24 cellular contexts compared by ENCODE assay signal in the genomic region with DNA sequence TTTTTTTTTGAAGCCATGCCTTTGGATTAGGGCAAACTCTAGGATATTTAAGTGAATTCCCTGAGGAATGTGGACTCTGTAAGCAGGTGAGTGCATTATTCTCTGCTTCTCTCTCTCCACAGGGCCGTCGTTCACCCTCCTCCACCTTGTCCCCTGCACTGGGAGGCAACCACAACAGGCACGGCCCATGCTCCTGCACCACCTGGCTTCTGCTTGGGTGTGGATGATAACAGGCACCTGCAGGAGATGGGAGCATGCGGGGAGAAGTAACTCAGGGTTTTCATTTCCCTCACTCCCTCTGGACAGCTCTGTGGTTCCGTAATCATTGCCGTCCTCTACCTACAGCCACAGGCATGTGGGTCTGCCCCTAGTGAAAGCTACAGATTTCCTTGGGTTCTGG. TPM values are rescaled to one million over a fixed set of nuclear protein-coding genes. Genes with fewer than 3 reads are reported as not detected.
DNase-seq lines count a peak whose midpoint lies in the region; ATAC-seq and TF ChIP-seq lines count a peak whose summit lies in the region.
"Had no signal": no experiment of that assay in that cellular context is flagged by ENCODE, and none has a peak within 500 bp of the region (broad histone marks: within the 10 kb centered on the region; RNA-seq: fewer than 3 reads in every experiment).

No MANE protein-coding gene starts in this region.

- TF ChIP-seq CTCF in GM23338 (conservative IDR thresholded peaks at IDR 0.05; ENCODE audit: low read depth in 2 of 2) (no peak), colonic mucosa (IDR thresholded peaks at IDR 0.05) (no peak), neutrophil (IDR thresholded peaks at IDR 0.05) (no peak), vagina (IDR thresholded peaks at IDR 0.05) (no peak), transverse colon (IDR thresholded peaks at IDR 0.05) (no peak)

- H3K36me3 ChIP-seq in GM23338 (ENCODE audit: insufficient read depth) = no peaks in the 10 kb centered on the region
- no peaks in the 10 kb centered on the region for H3K36me3 ChIP-seq in colonic mucosa
- no peaks in the 10 kb centered on the region for H3K36me3 ChIP-seq in neutrophil
- H3K36me3 ChIP-seq in vagina = no peaks in the 10 kb centered on the region
- H3K36me3 ChIP-seq in transverse colon = no peaks in the 10 kb centered on the region
- H3K36me3 ChIP-seq: BE2C, HAP-1 had no signal

- no peak overlapping the region for H3K4me3 ChIP-seq in GM23338
- H3K4me3 ChIP-seq in colonic mucosa = no peak overlapping the region
- peak overlapping the region in 1 of 2 experiments; percentile 39 for H3K4me3 ChIP-seq in neutrophil (ENCODE audit: low read depth in 1 of 2, low read length in 1 of 2)
- H3K4me3 ChIP-seq in vagina = no peak overlapping the region
- H3K4me3 ChIP-seq in transverse colon = no peak overlapping the region
- H3K4me3 ChIP-seq: GM12878, HAP-1 had no signal

- H3K4me3 Mint-ChIP-seq in GM23338 = no peak overlapping the region
- H3K4me3 Mint-ChIP-seq: CD4-positive, CD25-positive, alpha-beta regulatory T cell; CD8-positive, alpha-beta memory T cell had no signal

- no peak overlapping the region; the same call in 1 of the 2 replicates for H3K27ac Mint-ChIP-seq in GM23338
- H3K27ac Mint-ChIP-seq: CD8-positive, alpha-beta memory T cell had no signal

- H3K27me3 ChIP-seq in GM23338 (ENCODE audit: insufficient read depth) (no peaks in the 10 kb centered on the region), colonic mucosa (no peaks in the 10 kb centered on the region), neutrophil (no peaks in the 10 kb centered on the region), vagina (no peaks in the 10 kb centered on the region), transverse colon (no peaks in the 10 kb centered on the region)

- no peaks in the 10 kb centered on the region for H3K27me3 Mint-ChIP-seq in GM23338 (ENCODE audit: insufficient read depth, low read depth, poor library complexity)

- no peaks in the 10 kb centered on the region for H3K4me1 ChIP-seq in GM23338 (ENCODE audit: insufficient read depth)
- H3K4me1 ChIP-seq in colonic mucosa = no peaks in the 10 kb centered on the region
- peaks cover 24 to 35% of the 10 kb centered on the region in 2 experiments for H3K4me1 ChIP-seq in neutrophil (ENCODE audit: control insufficient read depth in 1 of 2, insufficient read depth in 1 of 2, low read depth in 1 of 2, low read length in 1 of 2)
- H3K4me1 ChIP-seq in vagina = no peaks in the 10 kb centered on the region
- peaks cover 0 to 2% (median 0%) of the 10 kb centered on the region in 4 donors for H3K4me1 ChIP-seq in transverse colon
- H3K4me1 ChIP-seq: BE2C, HAP-1 had no signal

- no peak overlapping the region for H3K4me2 ChIP-seq in GM23338

- H2AFZ ChIP-seq in GM23338 = no peak overlapping the region

- WGBS in transverse colon (ENCODE audit: low coverage in 1 of 2), 2 donors = 46 to 67% methylated on average over 3 to 6 of the region's 6 CpGs

- H3K27ac ChIP-seq in GM23338 (ENCODE audit: low read depth) (no peak overlapping the region), colonic mucosa (no peak overlapping the region), neutrophil (peak overlapping the region; percentile 82), vagina (no peak overlapping the region), transverse colon (no peak overlapping the region)
- H3K27ac ChIP-seq: HL-60 had no signal

- TF ChIP-seq POLR2A in vagina (IDR thresholded peaks at IDR 0.05) = no peak
- no peak for TF ChIP-seq POLR2A in transverse colon (IDR thresholded peaks at IDR 0.05)

- H3K9me3 Mint-ChIP-seq in GM23338 = no peaks in the 10 kb centered on the region
- H3K9me3 Mint-ChIP-seq: CD4-positive, CD25-positive, alpha-beta regulatory T cell; CD8-positive, alpha-beta memory T cell had no signal

- H3K4me1 Mint-ChIP-seq in GM23338 = peaks cover under 1% of the 10 kb centered on the region; the same call in 1 of the 3 replicates

- intact Hi-C loops in colonic mucosa (cut with DNase I) (no loop called here), vagina (cut with DNase I) (no loop called here), transverse colon (cut with DNase I; ENCODE audit: low total_unique reads) (no loop called here)

- in situ Hi-C loops in transverse colon (cut with MboI; ENCODE audit: low pct_ligation_motif_present in 1 of 4, low pct_unique_long_range_greater_than_20kb in 1 of 4, low sequenced_read_pairs in 3 of 4) = no loop called here

- TF ChIP-seq EP300 in transverse colon (IDR thresholded peaks at IDR 0.05; ENCODE audit: low read depth) = no peak

- no peaks in the 10 kb centered on the region for H4K20me1 ChIP-seq in GM23338 (replicated peaks; ENCODE audit: insufficient read depth)

- H3K79me2 ChIP-seq in GM23338 (replicated peaks; ENCODE audit: insufficient read depth) = no peaks in the 10 kb centered on the region

- H3K9me3 ChIP-seq in colonic mucosa (no peaks in the 10 kb centered on the region), neutrophil (no peaks in the 10 kb centered on the region), vagina (no peaks in the 10 kb centered on the region), transverse colon (no peaks in the 10 kb centered on the region)
- H3K9me3 ChIP-seq: BE2C, HAP-1 had no signal

- H3K36me3 Mint-ChIP-seq in GM23338 (ENCODE audit: low read depth) = no peaks in the 10 kb centered on the region
- H3K36me3 Mint-ChIP-seq: CD4-positive, CD25-positive, alpha-beta regulatory T cell had no signal

- peak; percentile 28; the same call in 1 of the 3 replicates for ATAC-seq in GM23338
- ATAC-seq: GM12878 had no signal

- H3F3A ChIP-seq in GM23338 (replicated peaks; ENCODE audit: low read depth) = no peaks in the 10 kb centered on the region

- DNase-seq in GM23338 (ENCODE audit: low spot score) (no peak), NCI-H146 (lab: John Stamatoyannopoulos, UW) (peak; percentile 70), colonic mucosa (peak; percentile 62), vagina (ENCODE audit: extremely low spot score in 2 of 2) (no peak), transverse colon (no peak), hepatic stellate cell (ENCODE audit: low spot score) (no peak)
- DNase-seq: ACHN; BE2C; C1 segment of cervical spinal cord; CD4-positive, CD25-positive, alpha-beta regulatory T cell; CD8-positive, alpha-beta memory T cell; COR-L47; DMS 273 treated with DMSO at 0.1 percent for 48 hours; DMS53; DND-41; EL; IMR-90 had no signal

- H3K9me2 ChIP-seq in GM23338 (ENCODE audit: insufficient read depth) = no peaks in the 10 kb centered on the region

- H3K9ac ChIP-seq in colonic mucosa (ENCODE audit: low read depth in 2 of 2, low read length in 2 of 2) = no peak overlapping the region

TF ChIP-seq in GM23338, 12 proteins besides CTCF, POLR2A, EP300 and RAD21 (continues in another document):
- no peak for TF ChIP-seq ZNF331 (CRISPR knock-in tag; IDR thresholded peaks at IDR 0.05; ENCODE audit: low read depth)
- TF ChIP-seq CREB1 (CRISPR knock-in tag; IDR thresholded peaks at IDR 0.05; ENCODE audit: low read depth) = no peak
- no peak for TF ChIP-seq STAT1 (IDR thresholded peaks at IDR 0.05; ENCODE audit: unreplicated experiment)
- TF ChIP-seq, protein P1, sequence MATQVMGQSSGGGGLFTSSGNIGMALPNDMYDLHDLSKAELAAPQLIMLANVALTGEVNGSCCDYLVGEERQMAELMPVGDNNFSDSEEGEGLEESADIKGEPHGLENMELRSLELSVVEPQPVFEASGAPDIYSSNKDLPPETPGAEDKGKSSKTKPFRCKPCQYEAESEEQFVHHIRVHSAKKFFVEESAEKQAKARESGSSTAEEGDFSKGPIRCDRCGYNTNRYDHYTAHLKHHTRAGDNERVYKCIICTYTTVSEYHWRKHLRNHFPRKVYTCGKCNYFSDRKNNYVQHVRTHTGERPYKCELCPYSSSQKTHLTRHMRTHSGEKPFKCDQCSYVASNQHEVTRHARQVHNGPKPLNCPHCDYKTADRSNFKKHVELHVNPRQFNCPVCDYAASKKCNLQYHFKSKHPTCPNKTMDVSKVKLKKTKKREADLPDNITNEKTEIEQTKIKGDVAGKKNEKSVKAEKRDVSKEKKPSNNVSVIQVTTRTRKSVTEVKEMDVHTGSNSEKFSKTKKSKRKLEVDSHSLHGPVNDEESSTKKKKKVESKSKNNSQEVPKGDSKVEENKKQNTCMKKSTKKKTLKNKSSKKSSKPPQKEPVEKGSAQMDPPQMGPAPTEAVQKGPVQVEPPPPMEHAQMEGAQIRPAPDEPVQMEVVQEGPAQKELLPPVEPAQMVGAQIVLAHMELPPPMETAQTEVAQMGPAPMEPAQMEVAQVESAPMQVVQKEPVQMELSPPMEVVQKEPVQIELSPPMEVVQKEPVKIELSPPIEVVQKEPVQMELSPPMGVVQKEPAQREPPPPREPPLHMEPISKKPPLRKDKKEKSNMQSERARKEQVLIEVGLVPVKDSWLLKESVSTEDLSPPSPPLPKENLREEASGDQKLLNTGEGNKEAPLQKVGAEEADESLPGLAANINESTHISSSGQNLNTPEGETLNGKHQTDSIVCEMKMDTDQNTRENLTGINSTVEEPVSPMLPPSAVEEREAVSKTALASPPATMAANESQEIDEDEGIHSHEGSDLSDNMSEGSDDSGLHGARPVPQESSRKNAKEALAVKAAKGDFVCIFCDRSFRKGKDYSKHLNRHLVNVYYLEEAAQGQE (IDR thresholded peaks at IDR 0.05; ENCODE audit: unreplicated experiment) = no peak
- no peak for TF ChIP-seq EZH2 (IDR thresholded peaks at IDR 0.05; ENCODE audit: low read depth, unreplicated experiment)

RNA-seq across cellular contexts. Expression of a gene that starts 43.4 kb away (rescaled TPM):
- 94.6 and 116 TPM in 2 replicates for total RNA-seq in GM23338 (2014; rRNA removed; shearing (Covaris generic))
- 73.1 and 76.9 TPM in 2 replicates for polyA plus RNA-seq in GM23338 (2016; fragmentation: Nextera tagmentation; extraction: Ambion mirVana)
- total RNA-seq in colonic mucosa = 1,000 to 10,000 TPM in 1 of 2 donors, 100 to 1,000 TPM in 1; 576 to 1,321 TPM
- 639 TPM for total RNA-seq in vagina
- 1,000 to 10,000 TPM in 3 of 4 donors, 100 to 1,000 TPM in 1; 200 to 1,614 (median 1,271) TPM for total RNA-seq in transverse colon

RNA-seq across cellular contexts. Expression of a gene that starts 58.0 kb away (rescaled TPM):
- 3,419 and 3,629 TPM in 2 replicates for total RNA-seq in GM23338 (2014; rRNA removed; shearing (Covaris generic))
- 1,839 and 1,914 TPM in 2 replicates for polyA plus RNA-seq in GM23338 (2016; fragmentation: Nextera tagmentation; extraction: Ambion mirVana)
- total RNA-seq in colonic mucosa = 1 to 10 TPM; 3.4 to 7.0 TPM
- total RNA-seq in vagina = 0.98 TPM
- 100 to 1,000 TPM in 1 of 4 donors, 10 to 100 TPM in 3; 11.5 to 434 (median 29.2) TPM for total RNA-seq in transverse colon
- total RNA-seq: CD4-positive, CD25-positive, alpha-beta regulatory T cell; CD8-positive, alpha-beta memory T cell; G401; H4; HT1080; IMR-90 had no signal
- polyA plus RNA-seq: CD8-positive, alpha-beta memory T cell; IMR-90 had no signal

Comparison
In these comparisons a context has a peak if more than half of its experiments do, and no peak if none do; other contexts are left out.
1. DNase-seq: peak in NCI-H146 (single experiment) and colonic mucosa (single experiment); none in GM23338 (single experiment), vagina (0 of 2), transverse colon (single experiment) and hepatic stellate cell (single experiment).